In genomic region chr19:21482863-21483276, GRCh38 we compare ENCODE assay signal across 8 cellular contexts. TPM values are rescaled to one million over a fixed set of nuclear protein-coding genes. Genes with fewer than 3 reads are reported as not detected.
A peak's percentile ranks its signal among the peaks of the same experiment; 100 is the strongest.
DNase-seq lines count a peak whose midpoint lies in the region; ATAC-seq and TF ChIP-seq lines count a peak whose summit lies in the region.

No MANE protein-coding gene starts in this region.

- no peak overlapping the region for H3K9ac ChIP-seq in PC-3 (ENCODE audit: low read length)

- H3K4me2 ChIP-seq in PC-3 (ENCODE audit: low read length) = no peak overlapping the region

- no peak overlapping the region for H3K27ac Mint-ChIP-seq in activated T-helper 2 cell treated with anti-CD3 and anti-CD28 coated beads, Interferon-gamma antibody, Interleukin-2, Interleukin-4, amounts not matched to agents 10 μg/mL and 5 μg/mL and 100 μg/mL, durations not matched to agents 14 hours and 24 hours and 36 hours
- no peak overlapping the region for H3K27ac Mint-ChIP-seq in nephron progenitor cell

- H3K4me3 ChIP-seq in PC-3 (ENCODE audit: low read length) = no peak overlapping the region
- H3K4me3 ChIP-seq in skeletal muscle cell (ENCODE audit: low read depth, low read length) = peak overlapping the region; percentile 3

- H3K79me2 ChIP-seq in PC-3 (ENCODE audit: low read length) = no peaks in the 10 kb centered on the region

- no peaks in the 10 kb centered on the region for H3K4me1 ChIP-seq in PC-3 (ENCODE audit: insufficient read depth, low read length)

- peak; percentile 27 for TF ChIP-seq CTCF in GM10266 (IDR thresholded peaks at IDR 0.05; ENCODE audit: control insufficient read depth, insufficient read depth, low read depth, missing control alignments)
- peak; percentile 64 for TF ChIP-seq CTCF in PC-3 (conservative IDR thresholded peaks at IDR 0.05; ENCODE audit: low read depth, low read length)
- no peak for TF ChIP-seq CTCF in nephron progenitor cell (IDR thresholded peaks at IDR 0.05)

- H3K4me1 Mint-ChIP-seq in activated T-helper 2 cell treated with anti-CD3 and anti-CD28 coated beads, Interferon-gamma antibody, Interleukin-2, Interleukin-4, amounts not matched to agents 10 μg/mL and 5 μg/mL and 100 μg/mL, durations not matched to agents 14 hours and 24 hours and 36 hours (ENCODE audit: low read depth) = no peaks in the 10 kb centered on the region
- no peaks in the 10 kb centered on the region for H3K4me1 Mint-ChIP-seq in nephron progenitor cell

- H4K20me1 ChIP-seq in PC-3 (ENCODE audit: low read length) = no peaks in the 10 kb centered on the region

- ATAC-seq in PC-3 (peak; percentile 69), Right ventricle myocardium superior (ENCODE audit: poor library complexity) (peak; percentile 92), HG03280 (IDR thresholded peaks at IDR 0.05; ENCODE audit: unreplicated experiment) (no peak)

- H3K27ac ChIP-seq in PC-3 (ENCODE audit: low read length) = no peak overlapping the region

- BruUV-seq in PC-3 (replicated peaks; lab: Mats Ljungman, UMichigan) = no TSS peak

- H3K36me3 ChIP-seq in PC-3 (ENCODE audit: low read depth, low read length) = peaks cover 2% of the 10 kb centered on the region; the same call in 1 of the 2 replicates

- no peak for DNase-seq in GM10266 (ENCODE audit: extremely low spot score)
- DNase-seq in PC-3 = peak; percentile 22
- peak; percentile 22 for DNase-seq in activated T-helper 2 cell treated with anti-CD3 and anti-CD28 coated beads, Interferon-gamma antibody, Interleukin-2, Interleukin-4, amounts not matched to agents 10 μg/mL and 5 μg/mL and 100 μg/mL, durations not matched to agents 14 hours and 24 hours and 36 hours (ENCODE audit: low spot score)
- DNase-seq in Right ventricle myocardium superior = peak; percentile 72
- DNase-seq in skeletal muscle cell (ENCODE audit: low read depth) = no peak
- no peak for DNase-seq in nephron progenitor cell
- no peak for DNase-seq in NCI-H345 (lab: John Stamatoyannopoulos, UW)

- no peaks in the 10 kb centered on the region for H3K9me2 ChIP-seq in PC-3 (replicated peaks; ENCODE audit: low read length)

- POLR2A ChIA-PET in PC-3 (lab: Charles Lee; ENCODE audit: unreplicated experiment) = no interaction called here

- H3K9me3 Mint-ChIP-seq in activated T-helper 2 cell treated with anti-CD3 and anti-CD28 coated beads, Interferon-gamma antibody, Interleukin-2, Interleukin-4, amounts not matched to agents 10 μg/mL and 5 μg/mL and 100 μg/mL, durations not matched to agents 14 hours and 24 hours and 36 hours = peaks cover 41% of the 10 kb centered on the region
- H3K9me3 Mint-ChIP-seq in nephron progenitor cell = peaks cover 79% of the 10 kb centered on the region

- H3F3A ChIP-seq in PC-3 (ENCODE audit: low read length, unreplicated experiment) = no peaks in the 10 kb centered on the region

- peaks cover 13% of the 10 kb centered on the region; the same call in 1 of the 2 replicates for H3K9me3 ChIP-seq in PC-3 (ENCODE audit: low read length)

- no peak overlapping the region for H3K4me3 Mint-ChIP-seq in activated T-helper 2 cell treated with anti-CD3 and anti-CD28 coated beads, Interferon-gamma antibody, Interleukin-2, Interleukin-4, amounts not matched to agents 10 μg/mL and 5 μg/mL and 100 μg/mL, durations not matched to agents 14 hours and 24 hours and 36 hours (ENCODE audit: low read depth)
- H3K4me3 Mint-ChIP-seq in nephron progenitor cell = no peak overlapping the region

- CTCF ChIA-PET in PC-3 (lab: Charles Lee) = no interaction called here

- intact Hi-C loops in PC-3 (cut with micrococcal nuclease) (no loop called here), Right ventricle myocardium superior (cut with DNase I) (loop anchor here (5.0 to 10.0 kb wide), 2 partner anchors 214 to 278 kb away; no protein-coding TSS in a partner anchor)
- intact Hi-C loops in activated T-helper 2 cell treated with anti-CD3 and anti-CD28 coated beads, Interferon-gamma antibody, Interleukin-2, Interleukin-4, amounts not matched to agents 10 μg/mL and 5 μg/mL and 100 μg/mL, durations not matched to agents 14 hours and 24 hours and 36 hours (cut with micrococcal nuclease) = loop anchor here (5.0 kb wide), 1 partner anchor 281 kb away; no protein-coding TSS in a partner anchor

- H3K27me3 Mint-ChIP-seq in activated T-helper 2 cell treated with anti-CD3 and anti-CD28 coated beads, Interferon-gamma antibody, Interleukin-2, Interleukin-4, amounts not matched to agents 10 μg/mL and 5 μg/mL and 100 μg/mL, durations not matched to agents 14 hours and 24 hours and 36 hours (ENCODE audit: low read depth) = no peaks in the 10 kb centered on the region
- no peaks in the 10 kb centered on the region for H3K27me3 Mint-ChIP-seq in nephron progenitor cell (ENCODE audit: low read depth, poor library complexity)

- H2AFZ ChIP-seq in PC-3 (ENCODE audit: low read length) = peak overlapping the region; percentile 59

- no peaks in the 10 kb centered on the region for H3K27me3 ChIP-seq in PC-3 (ENCODE audit: low read length)

- peaks cover 6% of the 10 kb centered on the region for H3K36me3 Mint-ChIP-seq in activated T-helper 2 cell treated with anti-CD3 and anti-CD28 coated beads, Interferon-gamma antibody, Interleukin-2, Interleukin-4, amounts not matched to agents 10 μg/mL and 5 μg/mL and 100 μg/mL, durations not matched to agents 14 hours and 24 hours and 36 hours (ENCODE audit: low read depth)
- H3K36me3 Mint-ChIP-seq in nephron progenitor cell (ENCODE audit: low read depth) = peaks cover 75% of the 10 kb centered on the region

RNA-seq across cellular contexts. Expression of gene ZNF429, which starts 22.5 kb away (rescaled TPM):
- 0.66 and 5.2 TPM in 2 replicates for total RNA-seq in PC-3 (2014; rRNA removed)
- 3.1 and 5.0 TPM in 2 replicates for total RNA-seq in activated T-helper 2 cell treated with anti-CD3 and anti-CD28 coated beads, Interferon-gamma antibody, Interleukin-2, Interleukin-4, amounts not matched to agents 10 μg/mL and 5 μg/mL and 100 μg/mL, durations not matched to agents 14 hours and 24 hours and 36 hours
- total RNA-seq in Right ventricle myocardium superior = 6.4 TPM

Comparison
In these comparisons a context has a peak if more than half of its experiments do, and no peak if none do; other contexts are left out.
1. DNase-seq: peak in PC-3 (single experiment), activated T-helper 2 cell treated with anti-CD3 and anti-CD28 coated beads, Interferon-gamma antibody, Interleukin-2, Interleukin-4, amounts not matched to agents 10 μg/mL and 5 μg/mL and 100 μg/mL, durations not matched to agents 14 hours and 24 hours and 36 hours (single experiment) and Right ventricle myocardium superior (single experiment); none in GM10266 (single experiment), skeletal muscle cell (single experiment), nephron progenitor cell (single experiment) and NCI-H345 (single experiment).